ENCODE assay signal across 10 cellular contexts in the genomic region with DNA sequence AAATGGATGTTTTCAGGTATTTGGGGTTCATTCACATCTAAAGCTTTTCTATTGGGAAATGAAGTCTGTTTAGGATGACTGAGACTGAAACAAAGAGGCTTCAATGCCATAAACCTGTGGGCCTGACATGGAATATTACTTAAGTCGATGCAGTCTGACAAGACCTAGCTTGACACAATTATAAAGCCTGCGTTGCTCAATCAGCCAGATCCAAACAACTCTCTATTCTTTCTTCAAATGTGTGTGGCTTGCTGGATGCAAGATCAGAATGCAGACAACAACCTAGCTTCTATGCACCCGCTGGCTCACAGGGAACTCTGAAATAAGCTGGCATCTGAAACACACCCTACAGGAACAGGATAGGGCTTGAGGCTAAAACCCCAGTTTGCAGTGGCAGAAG. TPM values are rescaled to one million over a fixed set of nuclear protein-coding genes. Genes with fewer than 3 reads are reported as not detected.
DNase-seq lines count a peak whose midpoint lies in the region; ATAC-seq lines count a peak whose summit lies in the region.
"Had no signal": no experiment of that assay in that cellular context is flagged by ENCODE, and none has a peak within 500 bp of the region (broad histone marks: within the 10 kb centered on the region; RNA-seq: fewer than 3 reads in every experiment).

No MANE protein-coding gene starts in this region.

- peaks cover 48% of the 10 kb centered on the region for H3K4me1 Mint-ChIP-seq in activated CD4-positive, alpha-beta T cell treated with anti-CD3 and anti-CD28 coated beads for 36 hours
- peaks cover 33% of the 10 kb centered on the region for H3K4me1 Mint-ChIP-seq in activated naive CD8-positive, alpha-beta T cell treated with anti-CD3 and anti-CD28 coated beads for 36 hours
- H3K4me1 Mint-ChIP-seq: neural crest cell had no signal

- no peak for DNase-seq in activated CD4-positive, alpha-beta T cell treated with anti-CD3 and anti-CD28 coated beads for 36 hours
- no peak for DNase-seq in activated CD4-positive, alpha-beta T cell treated with anti-CD3 and anti-CD28 coated beads for 48 hours
- no peak for DNase-seq in activated naive CD8-positive, alpha-beta T cell treated with anti-CD3 and anti-CD28 coated beads for 36 hours
- peak; percentile 34 for DNase-seq in iris pigment epithelial cell (ENCODE audit: low read depth)
- peak; percentile 71 for DNase-seq in superior temporal gyrus (ENCODE audit: extremely low spot score)
- DNase-seq: NCI-H1105 treated with DMSO at 0.1 percent for 48 hours had no signal

- POLR2A ChIA-PET in activated CD4-positive, alpha-beta T cell treated with anti-CD3 and anti-CD28 coated beads for 36 hours (lab: Charles Lee), result interaction anchor here (0.6 to 1.7 kb wide), 7 partner anchors 17 to 443 kb away, joined by 3 to 14 read pairs (median 4); a partner anchor contains a TSS

- no peaks in the 10 kb centered on the region for H3K9me3 Mint-ChIP-seq in activated CD4-positive, alpha-beta T cell treated with anti-CD3 and anti-CD28 coated beads for 36 hours (ENCODE audit: low read depth)
- no peaks in the 10 kb centered on the region for H3K9me3 Mint-ChIP-seq in activated naive CD8-positive, alpha-beta T cell treated with anti-CD3 and anti-CD28 coated beads for 36 hours
- H3K9me3 Mint-ChIP-seq: neural crest cell had no signal

- peak overlapping the region; percentile 99 for H3K27ac Mint-ChIP-seq in activated CD4-positive, alpha-beta T cell treated with anti-CD3 and anti-CD28 coated beads for 36 hours
- peak overlapping the region; percentile 98 for H3K27ac Mint-ChIP-seq in activated naive CD8-positive, alpha-beta T cell treated with anti-CD3 and anti-CD28 coated beads for 36 hours

- H3K4me3 Mint-ChIP-seq in activated CD4-positive, alpha-beta T cell treated with anti-CD3 and anti-CD28 coated beads for 36 hours, result no peak overlapping the region
- no peak overlapping the region for H3K4me3 Mint-ChIP-seq in activated naive CD8-positive, alpha-beta T cell treated with anti-CD3 and anti-CD28 coated beads for 36 hours
- H3K4me3 Mint-ChIP-seq: neural crest cell had no signal

- intact Hi-C loops in activated CD4-positive, alpha-beta T cell treated with anti-CD3 and anti-CD28 coated beads for 36 hours (cut with DNase I, micrococcal nuclease), result loop anchor here (1.0 to 2.0 kb wide), 4 partner anchors 23 to 65 kb away; a partner anchor contains a TSS

- H3K36me3 Mint-ChIP-seq in activated CD4-positive, alpha-beta T cell treated with anti-CD3 and anti-CD28 coated beads for 36 hours (ENCODE audit: low read depth), result peaks cover 17% of the 10 kb centered on the region
- no peaks in the 10 kb centered on the region for H3K36me3 Mint-ChIP-seq in activated naive CD8-positive, alpha-beta T cell treated with anti-CD3 and anti-CD28 coated beads for 36 hours

- H3K27me3 Mint-ChIP-seq in activated CD4-positive, alpha-beta T cell treated with anti-CD3 and anti-CD28 coated beads for 36 hours, result no peaks in the 10 kb centered on the region
- H3K27me3 Mint-ChIP-seq in activated naive CD8-positive, alpha-beta T cell treated with anti-CD3 and anti-CD28 coated beads for 36 hours, result no peaks in the 10 kb centered on the region

- CTCF ChIA-PET in activated CD4-positive, alpha-beta T cell treated with anti-CD3 and anti-CD28 coated beads for 36 hours (lab: Charles Lee), result interaction anchor here (0.8 to 3.2 kb wide), 19 partner anchors 8 to 741 kb away, joined by 3 to 28 read pairs (median 4); a partner anchor contains a TSS

- no peak for ATAC-seq in activated CD4-positive, alpha-beta T cell treated with anti-CD3 and anti-CD28 coated beads for 36 hours
- no peak for ATAC-seq in HG03521 (IDR thresholded peaks at IDR 0.05; ENCODE audit: unreplicated experiment)
- ATAC-seq in HG02938 (IDR thresholded peaks at IDR 0.05; ENCODE audit: unreplicated experiment), result no peak
- no peak for ATAC-seq in HG02588 (IDR thresholded peaks at IDR 0.05; ENCODE audit: unreplicated experiment)

RNA-seq across cellular contexts. Expression of a gene that starts 40.0 kb away (rescaled TPM):
- 10 to 100 TPM; 19.2 to 22.9 TPM for total RNA-seq in activated CD4-positive, alpha-beta T cell treated with anti-CD3 and anti-CD28 coated beads for 36 hours
- 10 to 100 TPM in 1 of 2 experiments, 1 to 10 TPM in 1; 9.6 to 10.3 TPM for total RNA-seq in activated naive CD8-positive, alpha-beta T cell treated with anti-CD3 and anti-CD28 coated beads for 36 hours

RNA-seq across cellular contexts. Expression of a gene that starts 43.2 kb away (rescaled TPM):
- 10 to 100 TPM; 42.3 to 56.8 TPM for total RNA-seq in activated CD4-positive, alpha-beta T cell treated with anti-CD3 and anti-CD28 coated beads for 36 hours
- total RNA-seq in activated naive CD8-positive, alpha-beta T cell treated with anti-CD3 and anti-CD28 coated beads for 36 hours, result 10 to 100 TPM; 43.5 to 45.7 TPM

Comparison
In these comparisons a context has a peak if more than half of its experiments do, and no peak if none do; other contexts are left out.
1. DNase-seq: peak in iris pigment epithelial cell (single experiment) and superior temporal gyrus (single experiment); none in activated CD4-positive, alpha-beta T cell treated with anti-CD3 and anti-CD28 coated beads for 36 hours (single experiment), activated CD4-positive, alpha-beta T cell treated with anti-CD3 and anti-CD28 coated beads for 48 hours (single experiment) and activated naive CD8-positive, alpha-beta T cell treated with anti-CD3 and anti-CD28 coated beads for 36 hours (single experiment).